ENCODE assay signal across 1 cellular context in genomic region chr4:886244-886643, GRCh38.
TF ChIP-seq lines count a peak whose summit lies in the region.

No MANE protein-coding gene starts in this region.

TF ChIP-seq in HEK293, 187 proteins besides CTCF, POLR2A, EP300 and RAD21 (continued from another document):
- TF ChIP-seq TSHZ1 (tag by site-specific recombination; IDR thresholded peaks at IDR 0.05; ENCODE audit: borderline replicate concordance) (no peak), ZSCAN30 (tag by site-specific recombination; IDR thresholded peaks at IDR 0.05) (no peak)
TF ChIP-seq in HEK293: peak in this region for 1.
